In genomic region chr6:166258854-166259276, GRCh38 we compare ENCODE assay signal across 9 cellular contexts. TPM values are rescaled to one million over a fixed set of nuclear protein-coding genes. Genes with fewer than 3 reads are reported as not detected.
DNase-seq lines count a peak whose midpoint lies in the region; FAIRE-seq lines count a peak whose summit lies in the region.
"Had no signal": no experiment of that assay in that cellular context is flagged by ENCODE, and none has a peak within 500 bp of the region (broad histone marks: within the 10 kb centered on the region; RNA-seq: fewer than 3 reads in every experiment).

No MANE protein-coding gene starts in this region.

- CTCF ChIA-PET in activated CD4-positive, alpha-beta memory T cell treated with anti-CD3 and anti-CD28 coated beads, Interleukin-2, amount 10 ng/mL, durations not matched to agents 7 days and 5 days (lab: Charles Lee), result interaction anchor here (0.9 to 3.7 kb wide), 8 partner anchors 16 to 692 kb away, joined by 3 to 23 read pairs (median 4); no protein-coding TSS in a partner anchor

- H3K36me3 Mint-ChIP-seq in activated CD4-positive, alpha-beta memory T cell treated with anti-CD3 and anti-CD28 coated beads, Interleukin-2, amount 10 ng/mL, durations not matched to agents 7 days and 5 days (ENCODE audit: low read depth), result peaks cover 4% of the 10 kb centered on the region

- peak overlapping the region; percentile 88 for H3K27ac Mint-ChIP-seq in activated CD4-positive, alpha-beta memory T cell treated with anti-CD3 and anti-CD28 coated beads, Interleukin-2, amount 10 ng/mL, durations not matched to agents 7 days and 5 days

- H3K4me1 ChIP-seq in mucosa of rectum (ENCODE audit: control insufficient read depth in 2 of 2, insufficient read depth in 2 of 2, low read length in 2 of 2), result peaks cover 0 to 3% of the 10 kb centered on the region in 2 donors

- FAIRE-seq in HTR-8/SVneo (lab: Jason Lieb, UNC), result no peak

- no peaks in the 10 kb centered on the region for H3K36me3 ChIP-seq in mucosa of rectum (ENCODE audit: control insufficient read depth in 2 of 2, insufficient read depth in 2 of 2, low read length in 2 of 2)
- H3K36me3 ChIP-seq: tibial artery had no signal

- no peak overlapping the region for H3K9ac ChIP-seq in mucosa of rectum (ENCODE audit: low read depth in 1 of 2, low read length in 2 of 2)

- H3K4me1 Mint-ChIP-seq in activated CD4-positive, alpha-beta memory T cell treated with anti-CD3 and anti-CD28 coated beads, Interleukin-2, amount 10 ng/mL, durations not matched to agents 7 days and 5 days, result peaks cover 32% of the 10 kb centered on the region

- H3K4me3 Mint-ChIP-seq in activated CD4-positive, alpha-beta memory T cell treated with anti-CD3 and anti-CD28 coated beads, Interleukin-2, amount 10 ng/mL, durations not matched to agents 7 days and 5 days, result peak overlapping the region; percentile 58

- H3K27me3 Mint-ChIP-seq in activated CD4-positive, alpha-beta memory T cell treated with anti-CD3 and anti-CD28 coated beads, Interleukin-2, amount 10 ng/mL, durations not matched to agents 7 days and 5 days, result peaks cover 36% of the 10 kb centered on the region

- H3K9me3 ChIP-seq in mucosa of rectum (ENCODE audit: control insufficient read depth in 2 of 2, low read length in 2 of 2), result no peaks in the 10 kb centered on the region
- H3K9me3 ChIP-seq: tibial artery had no signal

- POLR2A ChIA-PET in activated CD4-positive, alpha-beta memory T cell treated with anti-CD3 and anti-CD28 coated beads, Interleukin-2, amount 10 ng/mL, durations not matched to agents 7 days and 5 days (lab: Charles Lee), result interaction anchor here (0.6 to 1.9 kb wide), 8 partner anchors 14 to 84 kb away, joined by 3 to 5 read pairs (median 4); partner anchors contain the start of gene SFT2D1

- no peak overlapping the region for H3K4me3 ChIP-seq in mucosa of rectum (ENCODE audit: low read length in 2 of 2)
- H3K4me3 ChIP-seq: tibial artery had no signal

- peak; percentile 19 for DNase-seq in activated gamma-delta T cell treated with Interleukin-2 at 50 U/mL for 16 hours
- no peak for DNase-seq in activated gamma-delta T cell (lab: John Stamatoyannopoulos, UW)
- peak; percentile 2 for DNase-seq in HS-5 (ENCODE audit: low read depth)
- peak; percentile 65 for DNase-seq in activated CD4-positive, alpha-beta memory T cell treated with anti-CD3 and anti-CD28 coated beads, Interleukin-2, amount 10 ng/mL, durations not matched to agents 7 days and 5 days
- DNase-seq in putamen (ENCODE audit: low spot score), result no peak
- no peak for DNase-seq in HTR-8/SVneo (ENCODE audit: insufficient read length, low spot score)
- no peak for DNase-seq in NCI-H345 (lab: John Stamatoyannopoulos, UW)

- H3K27me3 ChIP-seq in mucosa of rectum (ENCODE audit: control insufficient read depth in 2 of 2, insufficient read depth in 2 of 2, low read length in 2 of 2), result peaks cover 0 to 6% of the 10 kb centered on the region in 2 donors

- no peaks in the 10 kb centered on the region for H3K9me3 Mint-ChIP-seq in activated CD4-positive, alpha-beta memory T cell treated with anti-CD3 and anti-CD28 coated beads, Interleukin-2, amount 10 ng/mL, durations not matched to agents 7 days and 5 days

- peak overlapping the region; percentile 72 to 74 for H3K27ac ChIP-seq in mucosa of rectum (ENCODE audit: low read depth in 2 of 2, low read length in 2 of 2)

RNA-seq across cellular contexts. Expression of gene PRR18, which starts 49.3 kb away (rescaled TPM):
- total RNA-seq in activated CD4-positive, alpha-beta memory T cell treated with anti-CD3 and anti-CD28 coated beads, Interleukin-2, amount 10 ng/mL, durations not matched to agents 7 days and 5 days, result not detected

Comparison
In these comparisons a context has a peak if more than half of its experiments do, and no peak if none do; other contexts are left out.
1. DNase-seq: peak in activated gamma-delta T cell treated with Interleukin-2 at 50 U/mL for 16 hours (single experiment), HS-5 (single experiment) and activated CD4-positive, alpha-beta memory T cell treated with anti-CD3 and anti-CD28 coated beads, Interleukin-2, amount 10 ng/mL, durations not matched to agents 7 days and 5 days (single experiment); none in activated gamma-delta T cell (single experiment), putamen (single experiment), HTR-8/SVneo (single experiment) and NCI-H345 (single experiment).